9 cellular contexts compared by ENCODE assay signal in the genomic region with DNA sequence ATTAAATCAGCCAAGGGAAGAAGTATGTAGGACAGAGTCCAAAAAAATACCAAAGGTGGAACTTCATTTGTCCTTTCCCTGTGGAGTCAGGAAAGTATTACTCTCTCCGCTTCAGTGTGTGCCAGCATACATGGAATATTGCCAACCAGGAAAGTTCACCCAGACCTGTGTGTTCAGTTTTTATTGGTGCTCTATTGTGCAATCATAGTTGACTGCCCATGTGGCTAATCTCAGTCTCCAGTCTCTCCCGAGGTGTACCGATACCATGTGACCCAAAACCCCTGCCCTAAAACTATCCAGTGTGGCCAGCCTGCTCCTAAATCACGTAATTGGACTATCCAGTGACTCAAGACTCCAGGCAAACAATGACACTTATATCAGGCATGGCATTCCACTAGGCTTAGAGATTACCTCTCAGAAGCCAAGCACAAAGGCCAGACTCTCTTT. TPM values are rescaled to one million over a fixed set of nuclear protein-coding genes. Genes with fewer than 3 reads are reported as not detected.
A peak's percentile ranks its signal among the peaks of the same experiment; 100 is the strongest.
DNase-seq lines count a peak whose midpoint lies in the region; ATAC-seq, FAIRE-seq and TF ChIP-seq lines count a peak whose summit lies in the region.
"Had no signal": no experiment of that assay in that cellular context is flagged by ENCODE, and none has a peak within 500 bp of the region (broad histone marks: within the 10 kb centered on the region; RNA-seq: fewer than 3 reads in every experiment).

No MANE protein-coding gene starts in this region.

- CTCF ChIA-PET in Caco-2 (lab: Charles Lee): no interaction called here

- no peak for ATAC-seq in HG03442 (IDR thresholded peaks at IDR 0.05; ENCODE audit: unreplicated experiment)

- no peak overlapping the region for H3K9ac ChIP-seq in parathyroid adenoma

- peak overlapping the region; percentile 14 for H3K4me3 Mint-ChIP-seq in Caco-2 (ENCODE audit: unreplicated experiment)

- H3K36me3 ChIP-seq in Caco-2 (ENCODE audit: control insufficient read depth, insufficient read depth, low read length) (peaks cover 2% of the 10 kb centered on the region), parathyroid adenoma (ENCODE audit: control insufficient read depth, insufficient read depth, low read length) (no peaks in the 10 kb centered on the region)

- H3K27me3 Mint-ChIP-seq in Caco-2 (ENCODE audit: insufficient read depth, unreplicated experiment): no peaks in the 10 kb centered on the region

- H3K27me3 ChIP-seq in Caco-2 (replicated peaks; ENCODE audit: control insufficient read depth, insufficient read depth, low read length): no peaks in the 10 kb centered on the region
- no peaks in the 10 kb centered on the region for H3K27me3 ChIP-seq in parathyroid adenoma (ENCODE audit: control insufficient read depth, insufficient read depth, low read length)

- no TSS peak for BruUV-seq in Caco-2 (replicated peaks; lab: Mats Ljungman, UMichigan)

- no peaks in the 10 kb centered on the region for H3K9me3 Mint-ChIP-seq in Caco-2 (ENCODE audit: unreplicated experiment)

- peak overlapping the region; percentile 39 for H3K27ac ChIP-seq in parathyroid adenoma

- no peak for TF ChIP-seq POLR2A in erythroblast (IDR thresholded peaks at IDR 0.05; ENCODE audit: low read length)

- H3K4me1 ChIP-seq in Caco-2 (peaks cover 12% of the 10 kb centered on the region), parathyroid adenoma (peaks cover 3% of the 10 kb centered on the region)

- H2AFZ ChIP-seq in parathyroid adenoma: no peak overlapping the region

- peaks cover 11% of the 10 kb centered on the region for H3K4me1 Mint-ChIP-seq in Caco-2 (ENCODE audit: low read depth, unreplicated experiment)

- FAIRE-seq in RCC 7860 (lab: Jason Lieb, UNC): peak; percentile 96

- POLR2A ChIA-PET in Caco-2 (lab: Charles Lee): no interaction called here

- H3K4me2 ChIP-seq in parathyroid adenoma (ENCODE audit: low read length): peak overlapping the region; percentile 53

- H3K9me3 ChIP-seq in Caco-2 (no peaks in the 10 kb centered on the region), parathyroid adenoma (ENCODE audit: control insufficient read depth, low read length) (no peaks in the 10 kb centered on the region)

- H3K27ac Mint-ChIP-seq in Caco-2 (ENCODE audit: unreplicated experiment): peak overlapping the region; percentile 53

- intact Hi-C loops in Caco-2 (cut with micrococcal nuclease; ENCODE audit: unreplicated experiment): loop anchor here (10.0 kb wide), 1 partner anchor 64 kb away; a partner anchor contains a TSS

- H3K79me2 ChIP-seq in parathyroid adenoma: no peaks in the 10 kb centered on the region

- no peak for TF ChIP-seq CTCF in Caco-2 (IDR thresholded peaks at IDR 0.05; ENCODE audit: insufficient read depth in 1 of 2, low read depth in 1 of 2, low read length in 1 of 2, severe bottlenecking in 1 of 2, unreplicated experiment in 1 of 2)
- TF ChIP-seq CTCF in parathyroid adenoma (IDR thresholded peaks at IDR 0.05): no peak
- no peak for TF ChIP-seq CTCF in GM13976 (IDR thresholded peaks at IDR 0.05; ENCODE audit: borderline replicate concordance, control extremely low read depth, extremely low read depth, insufficient read depth, missing control alignments)

- H3K36me3 Mint-ChIP-seq in Caco-2 (ENCODE audit: insufficient read depth, unreplicated experiment): peaks cover 81% of the 10 kb centered on the region

- in situ Hi-C loops in GM13976 (cut with MboI; ENCODE audit: low sequenced_read_pairs, unreplicated experiment): no loop called here

- DNase-seq in Caco-2 (peak; percentile 53 to 57), RCC 7860 (ENCODE audit: low spot score) (peak; percentile 99), fibroblast of gingiva (ENCODE audit: low read depth) (peak; percentile 88), erythroblast (lab: John Stamatoyannopoulos, UW) (no peak), GM13976 (ENCODE audit: low spot score) (no peak), NCI-H524 (lab: John Stamatoyannopoulos, UW) (no peak)
- DNase-seq: NK-92 treated with Interleukin-12 subunit alpha and Interleukin-12 subunit beta, amount 100 ng/mL, for 24 hours had no signal

- no peak overlapping the region for H3K4me3 ChIP-seq in Caco-2 (ENCODE audit: low read depth, low read length)
- no peak overlapping the region for H3K4me3 ChIP-seq in parathyroid adenoma (ENCODE audit: low read depth, low read length)

RNA-seq across cellular contexts. Expression of a gene that starts 38.8 kb away (rescaled TPM):
- total RNA-seq in Caco-2 (2022): 32.6 TPM in 2 replicates

Comparison
In these comparisons a context has a peak if more than half of its experiments do, and no peak if none do; other contexts are left out.
1. DNase-seq: peak in Caco-2 (2 of 2), RCC 7860 (single experiment) and fibroblast of gingiva (single experiment); none in erythroblast (0 of 2), GM13976 (single experiment) and NCI-H524 (0 of 2).